ENCODE assay signal across 12 cellular contexts in the genomic region with DNA sequence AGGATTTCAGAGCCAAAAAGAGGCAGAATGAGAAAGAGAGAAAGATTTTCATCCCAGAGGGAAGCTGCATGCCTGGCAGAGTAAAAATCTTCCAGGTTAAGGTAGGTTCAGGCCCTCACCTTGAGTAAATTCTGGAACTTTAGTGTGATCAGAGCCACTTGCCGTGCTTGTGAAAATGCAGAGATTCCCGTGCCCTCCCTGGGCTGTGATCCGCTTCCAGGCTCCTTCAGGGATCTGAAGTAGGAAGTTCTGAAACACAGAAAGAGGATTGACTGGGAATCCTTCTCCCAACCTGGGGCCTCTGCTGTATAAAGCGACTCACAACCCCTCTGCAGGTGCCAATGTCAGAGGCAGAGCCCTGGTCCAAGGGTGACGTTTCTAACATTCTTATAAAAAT. TPM values are rescaled to one million over a fixed set of nuclear protein-coding genes. Genes with fewer than 3 reads are reported as not detected.
DNase-seq lines count a peak whose midpoint lies in the region; ATAC-seq and TF ChIP-seq lines count a peak whose summit lies in the region.
"Had no signal": no experiment of that assay in that cellular context is flagged by ENCODE, and none has a peak within 500 bp of the region (broad histone marks: within the 10 kb centered on the region; RNA-seq: fewer than 3 reads in every experiment).

No MANE protein-coding gene starts in this region.

- no peak overlapping the region for H3K4me3 ChIP-seq in left ventricle myocardium inferior
- H3K4me3 ChIP-seq in endodermal cell (ENCODE audit: low read length) = peak overlapping the region; percentile 50
- H3K4me3 ChIP-seq: SK-N-MC, testis had no signal

- H3K36me3 Mint-ChIP-seq in endodermal cell (ENCODE audit: low read depth) = no peaks in the 10 kb centered on the region
- H3K36me3 Mint-ChIP-seq in naive B cell = no peaks in the 10 kb centered on the region

- H3K4me1 ChIP-seq in left ventricle myocardium inferior = peaks cover 15% of the 10 kb centered on the region
- H3K4me1 ChIP-seq in endodermal cell (ENCODE audit: control insufficient read depth, insufficient read depth, low read length) = peaks cover 28% of the 10 kb centered on the region

- H3K9ac ChIP-seq in endodermal cell (ENCODE audit: extremely low read depth, low read length, poor library complexity, severe bottlenecking) = peak overlapping the region; percentile 64
- H3K9ac ChIP-seq: KMS-11 had no signal

- H3K4me1 Mint-ChIP-seq in endodermal cell (peaks cover 48% of the 10 kb centered on the region), naive B cell (peaks cover 56 to 94% (median 89%) of the 10 kb centered on the region in 3 donors)

- H3K36me3 ChIP-seq in left ventricle myocardium inferior = no peaks in the 10 kb centered on the region
- H3K36me3 ChIP-seq in endodermal cell (ENCODE audit: control insufficient read depth, insufficient read depth, low read length) = no peaks in the 10 kb centered on the region

- H3K27ac ChIP-seq in left ventricle myocardium inferior (replicated peaks) = peak overlapping the region; percentile 68
- H3K27ac ChIP-seq in endodermal cell (ENCODE audit: low read depth, low read length) = peak overlapping the region; percentile 76
- H3K27ac ChIP-seq: KMS-11, SK-N-MC had no signal

- H3K9me3 Mint-ChIP-seq in endodermal cell = no peaks in the 10 kb centered on the region
- peaks cover 0 to 2% (median 0%) of the 10 kb centered on the region in 7 donors for H3K9me3 Mint-ChIP-seq in naive B cell
- H3K9me3 Mint-ChIP-seq: activated naive CD8-positive, alpha-beta T cell treated with anti-CD3 and anti-CD28 coated beads, Interleukin-2, amount 50 U/mL, for 24 hours had no signal

- TF ChIP-seq CTCF in left ventricle myocardium inferior (IDR thresholded peaks at IDR 0.05; ENCODE audit: borderline replicate concordance) (no peak), endodermal cell (conservative IDR thresholded peaks at IDR 0.05) (no peak)

- no peaks in the 10 kb centered on the region for H3K9me3 ChIP-seq in left ventricle myocardium inferior (replicated peaks)
- H3K9me3 ChIP-seq in endodermal cell (ENCODE audit: control insufficient read depth, low read length) = no peaks in the 10 kb centered on the region
- H3K9me3 ChIP-seq: testis had no signal

- peak overlapping the region; percentile 97 for H3K27ac Mint-ChIP-seq in endodermal cell
- H3K27ac Mint-ChIP-seq in naive B cell = peak overlapping the region in 5 of 6 donors; percentile 28 to 84 (median 69)

- WGBS in endodermal cell (ENCODE audit: insufficient coverage in 1 of 2, insufficient read length in 1 of 2), 2 experiments = 24 to 39% methylated on average over 4 to 5 of the region's 5 CpGs

- H3K27me3 Mint-ChIP-seq in endodermal cell (ENCODE audit: insufficient read depth) = no peaks in the 10 kb centered on the region
- no peaks in the 10 kb centered on the region for H3K27me3 Mint-ChIP-seq in naive B cell

- ATAC-seq in naive B cell (ENCODE audit: low read depth in 2 of 2) (no peak), HG02885 (IDR thresholded peaks at IDR 0.05; ENCODE audit: poor library complexity, unreplicated experiment) (no peak)
- ATAC-seq: activated naive CD8-positive, alpha-beta T cell treated with anti-CD3 and anti-CD28 coated beads, Interleukin-2, amount 50 U/mL, for 24 hours had no signal

- DNase-seq in left ventricle myocardium inferior (no peak), cardiac septum (ENCODE audit: low spot score) (no peak), endodermal cell (peak; percentile 78), naive B cell (no peak), KG1 (lab: John Stamatoyannopoulos, UW) (no peak), HCEC 1CT (no peak)
- DNase-seq in stimulated activated CD4-positive, alpha-beta T cell treated with anti-CD3 and anti-CD28 coated beads, Interleukin-2, amount 100 ng/mL, for 48 hours = no peak
- DNase-seq: activated naive CD8-positive, alpha-beta T cell treated with anti-CD3 and anti-CD28 coated beads, Interleukin-2, amount 50 U/mL, for 24 hours had no signal

- intact Hi-C loops in left ventricle myocardium inferior (cut with micrococcal nuclease) (no loop called here), cardiac septum (cut with DNase I) (no loop called here)

- H3K27me3 ChIP-seq in left ventricle myocardium inferior (ENCODE audit: low read depth) (no peaks in the 10 kb centered on the region), endodermal cell (ENCODE audit: control insufficient read depth, insufficient read depth, low read length, poor library complexity, severe bottlenecking) (no peaks in the 10 kb centered on the region)
- H3K27me3 ChIP-seq: testis had no signal

- peak overlapping the region; percentile 10 for H3K4me3 Mint-ChIP-seq in endodermal cell
- H3K4me3 Mint-ChIP-seq in naive B cell = peak overlapping the region in 2 of 8 donors; percentile 18 to 64
- H3K4me3 Mint-ChIP-seq: activated naive CD8-positive, alpha-beta T cell treated with anti-CD3 and anti-CD28 coated beads, Interleukin-2, amount 50 U/mL, for 24 hours had no signal

RNA-seq across cellular contexts. Expression of a gene that starts 26.6 kb away (rescaled TPM):
- 0.74 TPM for total RNA-seq in left ventricle myocardium inferior
- total RNA-seq in cardiac septum = 0.75 TPM
- 10 to 100 TPM; 13.4 to 19.1 TPM for total RNA-seq in endodermal cell
- polyA plus RNA-seq in endodermal cell (2013, experiment 1 of 2) = 21.8 TPM
- 21.0 TPM for polyA plus RNA-seq in endodermal cell (2013, experiment 2 of 2)
- polyA plus RNA-seq in naive B cell (ENCODE audit: low read depth in 6 of 6) = 100 to 1,000 TPM; 103 to 166 (median 113) TPM
